In genomic region chr1:54888080-54888733, GRCh38 we compare ENCODE assay signal across 8 cellular contexts. TPM values are rescaled to one million over a fixed set of nuclear protein-coding genes. Genes with fewer than 3 reads are reported as not detected.
DNase-seq lines count a peak whose midpoint lies in the region; ATAC-seq and TF ChIP-seq lines count a peak whose summit lies in the region.

No MANE protein-coding gene starts in this region.

- H3K27ac ChIP-seq in temporal lobe (ENCODE audit: low read depth, low read length), result peak overlapping the region; percentile 73

- TF ChIP-seq POLR2A in lower leg skin (IDR thresholded peaks at IDR 0.05), result no peak

- DNase-seq in activated T-cell treated with anti-CD3 and anti-CD28 coated beads, Interleukin-2, amount 50 U/mL, for 72 hours, result no peak
- DNase-seq in activated T-cell treated with anti-CD3 and anti-CD28 coated beads, Interleukin-2, amount 50 U/mL, for 1 hour, result no peak
- DNase-seq in activated CD4-positive, alpha-beta memory T cell treated with anti-CD3 and anti-CD28 coated beads for 36 hours, result no peak
- DNase-seq in immature natural killer cell, result no peak
- DNase-seq in OCI-M1 (lab: John Stamatoyannopoulos, UW), result no peak
- no peak for DNase-seq in lower leg skin (ENCODE audit: low spot score in 2 of 2)

- no peak overlapping the region for H3K4me3 ChIP-seq in lower leg skin (ENCODE audit: low read depth, poor library complexity, severe bottlenecking)

- no peak overlapping the region for H3K27ac Mint-ChIP-seq in activated T-cell treated with anti-CD3 and anti-CD28 coated beads, Interleukin-2, amount 50 U/mL, for 72 hours
- no peak overlapping the region for H3K27ac Mint-ChIP-seq in activated CD4-positive, alpha-beta memory T cell treated with anti-CD3 and anti-CD28 coated beads for 36 hours
- H3K27ac Mint-ChIP-seq in immature natural killer cell, result peak overlapping the region in 2 of 6 donors; percentile 5 to 62

- TF ChIP-seq CTCF in lower leg skin (IDR thresholded peaks at IDR 0.05), result no peak

- WGBS in lower leg skin, 2 donors, result 74 to 81% methylated on average over 7 of the region's 7 CpGs

- H3K4me1 Mint-ChIP-seq in activated T-cell treated with anti-CD3 and anti-CD28 coated beads, Interleukin-2, amount 50 U/mL, for 72 hours (ENCODE audit: low read depth), result peaks cover 40% of the 10 kb centered on the region
- peaks cover 41% of the 10 kb centered on the region for H3K4me1 Mint-ChIP-seq in activated CD4-positive, alpha-beta memory T cell treated with anti-CD3 and anti-CD28 coated beads for 36 hours (ENCODE audit: low read depth)
- peaks cover 37 to 41% of the 10 kb centered on the region in 2 donors for H3K4me1 Mint-ChIP-seq in immature natural killer cell

- peak overlapping the region; percentile 88 to 89 for H3K4me3 Mint-ChIP-seq in activated T-cell treated with anti-CD3 and anti-CD28 coated beads, Interleukin-2, amount 50 U/mL, for 72 hours
- H3K4me3 Mint-ChIP-seq in activated CD4-positive, alpha-beta memory T cell treated with anti-CD3 and anti-CD28 coated beads for 36 hours, result peak overlapping the region; percentile 92
- H3K4me3 Mint-ChIP-seq in immature natural killer cell, result peak overlapping the region; percentile 92 to 98 (median 96)

- CTCF ChIA-PET in activated CD4-positive, alpha-beta memory T cell treated with anti-CD3 and anti-CD28 coated beads for 36 hours (lab: Charles Lee), result interaction anchor here (1.0 kb wide), 1 partner anchor 134 kb away, joined by 4 read pairs; no protein-coding TSS in a partner anchor

- ATAC-seq in activated T-cell treated with anti-CD3 and anti-CD28 coated beads, Interleukin-2, amount 50 U/mL, for 72 hours (replicated peaks in 1 of 2), result no peak
- no peak for ATAC-seq in GM21529 (IDR thresholded peaks at IDR 0.05; ENCODE audit: unreplicated experiment)

- no peaks in the 10 kb centered on the region for H3K9me3 Mint-ChIP-seq in activated T-cell treated with anti-CD3 and anti-CD28 coated beads, Interleukin-2, amount 50 U/mL, for 72 hours
- H3K9me3 Mint-ChIP-seq in activated CD4-positive, alpha-beta memory T cell treated with anti-CD3 and anti-CD28 coated beads for 36 hours, result no peaks in the 10 kb centered on the region
- no peaks in the 10 kb centered on the region for H3K9me3 Mint-ChIP-seq in immature natural killer cell

- peaks cover 28% of the 10 kb centered on the region for H3K27me3 Mint-ChIP-seq in activated T-cell treated with anti-CD3 and anti-CD28 coated beads, Interleukin-2, amount 50 U/mL, for 72 hours (ENCODE audit: low read depth)
- H3K27me3 Mint-ChIP-seq in activated CD4-positive, alpha-beta memory T cell treated with anti-CD3 and anti-CD28 coated beads for 36 hours, result peaks cover 6% of the 10 kb centered on the region
- H3K27me3 Mint-ChIP-seq in immature natural killer cell (ENCODE audit: low read depth in 3 of 3), result peaks cover 0 to 19% (median 8%) of the 10 kb centered on the region in 3 donors

- intact Hi-C loops in activated CD4-positive, alpha-beta memory T cell treated with anti-CD3 and anti-CD28 coated beads for 36 hours (cut with micrococcal nuclease), result loop anchor here (5.0 kb wide), 1 partner anchor 64 kb away; no protein-coding TSS in a partner anchor
- intact Hi-C loops in lower leg skin (cut with DNase I; ENCODE audit: low total_unique reads), result no loop called here

- H3K36me3 Mint-ChIP-seq in activated T-cell treated with anti-CD3 and anti-CD28 coated beads, Interleukin-2, amount 50 U/mL, for 72 hours (ENCODE audit: insufficient read depth in 2 of 2), result peaks cover 3 to 6% of the 10 kb centered on the region in 2 donors
- H3K36me3 Mint-ChIP-seq in activated CD4-positive, alpha-beta memory T cell treated with anti-CD3 and anti-CD28 coated beads for 36 hours, result peaks cover 20% of the 10 kb centered on the region
- no peaks in the 10 kb centered on the region for H3K36me3 Mint-ChIP-seq in immature natural killer cell

- POLR2A ChIA-PET in activated CD4-positive, alpha-beta memory T cell treated with anti-CD3 and anti-CD28 coated beads for 36 hours (lab: Charles Lee), result no interaction called here

RNA-seq across cellular contexts. Expression of gene DHCR24, which starts 1.2 kb away (rescaled TPM):
- 10 to 100 TPM; 17.3 to 17.7 TPM for total RNA-seq in activated T-cell treated with anti-CD3 and anti-CD28 coated beads, Interleukin-2, amount 50 U/mL, for 72 hours
- total RNA-seq in activated CD4-positive, alpha-beta memory T cell treated with anti-CD3 and anti-CD28 coated beads for 36 hours, result 10 to 100 TPM; 72.6 to 75.1 TPM
- polyA plus RNA-seq in immature natural killer cell, result 10 to 100 TPM; 15.4 to 23.8 (median 17.0) TPM
- total RNA-seq in temporal lobe, result 37.4 TPM
- 100 to 1,000 TPM; 299 to 488 (median 404) TPM for total RNA-seq in lower leg skin
